Comparison of ENCODE assay signal across 1 cellular context in genomic region chr21:45013271-45013841, GRCh38.
TF ChIP-seq lines count a peak whose summit lies in the region.

No MANE protein-coding gene starts in this region.

TF ChIP-seq in SK-N-SH treated with all-trans-retinoic acid at 6 μM for 48 hours, 23 proteins besides CTCF, POLR2A, EP300 and RAD21 (continued from another document):
- TF ChIP-seq, protein P1, sequence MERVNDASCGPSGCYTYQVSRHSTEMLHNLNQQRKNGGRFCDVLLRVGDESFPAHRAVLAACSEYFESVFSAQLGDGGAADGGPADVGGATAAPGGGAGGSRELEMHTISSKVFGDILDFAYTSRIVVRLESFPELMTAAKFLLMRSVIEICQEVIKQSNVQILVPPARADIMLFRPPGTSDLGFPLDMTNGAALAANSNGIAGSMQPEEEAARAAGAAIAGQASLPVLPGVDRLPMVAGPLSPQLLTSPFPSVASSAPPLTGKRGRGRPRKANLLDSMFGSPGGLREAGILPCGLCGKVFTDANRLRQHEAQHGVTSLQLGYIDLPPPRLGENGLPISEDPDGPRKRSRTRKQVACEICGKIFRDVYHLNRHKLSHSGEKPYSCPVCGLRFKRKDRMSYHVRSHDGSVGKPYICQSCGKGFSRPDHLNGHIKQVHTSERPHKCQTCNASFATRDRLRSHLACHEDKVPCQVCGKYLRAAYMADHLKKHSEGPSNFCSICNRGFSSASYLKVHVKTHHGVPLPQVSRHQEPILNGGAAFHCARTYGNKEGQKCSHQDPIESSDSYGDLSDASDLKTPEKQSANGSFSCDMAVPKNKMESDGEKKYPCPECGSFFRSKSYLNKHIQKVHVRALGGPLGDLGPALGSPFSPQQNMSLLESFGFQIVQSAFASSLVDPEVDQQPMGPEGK (CRISPR knock-in tag; IDR thresholded peaks at IDR 0.05; ENCODE audit: borderline replicate concordance) = no peak
- TF ChIP-seq OSR1 (CRISPR knock-in tag; IDR thresholded peaks at IDR 0.05) = no peak
- no peak for TF ChIP-seq GLIS3 (CRISPR knock-in tag; IDR thresholded peaks at IDR 0.05)
- TF ChIP-seq CSRNP3 (CRISPR knock-in tag; IDR thresholded peaks at IDR 0.05) = no peak
- TF ChIP-seq TOX (CRISPR knock-in tag; IDR thresholded peaks at IDR 0.05; ENCODE audit: borderline replicate concordance) = no peak
- TF ChIP-seq ZC3H10 (CRISPR knock-in tag; IDR thresholded peaks at IDR 0.05) = no peak
- TF ChIP-seq POU6F1 (CRISPR knock-in tag; IDR thresholded peaks at IDR 0.05; ENCODE audit: borderline replicate concordance, low read depth) = no peak
- no peak for TF ChIP-seq ZFP3 (CRISPR knock-in tag; IDR thresholded peaks at IDR 0.05)
- TF ChIP-seq RARB (CRISPR knock-in tag; IDR thresholded peaks at IDR 0.05) = no peak
- no peak for TF ChIP-seq BACH2 (CRISPR knock-in tag; IDR thresholded peaks at IDR 0.05; ENCODE audit: borderline replicate concordance)
- no peak for TF ChIP-seq ZNF70 (CRISPR knock-in tag; IDR thresholded peaks at IDR 0.05)
- TF ChIP-seq TCF4 (CRISPR knock-in tag; IDR thresholded peaks at IDR 0.05; ENCODE audit: borderline replicate concordance) = no peak
- TF ChIP-seq ISL1 (CRISPR knock-in tag; IDR thresholded peaks at IDR 0.05) = no peak
- TF ChIP-seq PPARA (CRISPR knock-in tag; IDR thresholded peaks at IDR 0.05; ENCODE audit: borderline replicate concordance) = no peak
- TF ChIP-seq ESRRG (CRISPR knock-in tag; IDR thresholded peaks at IDR 0.05) = no peak
